Comparison of ENCODE assay signal across 11 cellular contexts in the genomic region with DNA sequence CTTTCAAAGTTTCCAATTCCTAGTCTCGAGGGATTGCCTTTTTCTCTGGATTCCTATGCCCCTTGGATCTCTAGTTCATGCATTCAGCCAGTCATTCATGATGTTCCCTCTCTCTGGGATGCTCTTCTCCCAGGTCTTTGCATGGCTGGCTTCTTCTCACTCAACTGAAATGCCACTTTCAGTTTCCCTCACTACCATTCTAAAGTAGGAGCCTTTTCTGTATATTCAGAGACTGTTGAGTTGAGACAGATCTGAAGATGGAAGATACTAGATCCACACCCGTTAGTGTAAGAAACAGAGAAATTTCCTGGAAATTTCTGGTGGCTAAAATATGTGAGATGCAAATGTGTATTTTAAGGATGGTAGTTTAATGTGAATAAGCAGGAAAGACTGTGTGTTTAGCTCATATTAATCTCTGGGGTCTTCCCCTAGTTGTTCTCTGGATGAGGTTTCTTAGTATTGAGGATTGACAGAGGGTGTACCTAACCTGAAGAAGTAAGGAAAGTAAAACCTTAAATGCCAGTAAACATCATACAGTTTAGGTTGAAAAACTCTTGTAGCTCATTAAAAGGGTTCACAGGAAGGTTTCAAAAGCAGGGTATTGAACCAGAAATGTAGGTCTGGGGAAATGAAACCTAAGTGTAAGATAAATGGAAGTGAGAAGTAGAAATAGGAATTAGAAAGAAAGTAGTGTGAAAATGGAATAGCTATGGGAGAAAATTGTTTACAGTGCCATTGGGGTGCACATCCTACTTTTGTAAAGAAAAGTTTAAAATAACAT.
DNase-seq lines count a peak whose midpoint lies in the region; ATAC-seq, FAIRE-seq and TF ChIP-seq lines count a peak whose summit lies in the region.
"Had no signal": no experiment of that assay in that cellular context is flagged by ENCODE, and none has a peak within 500 bp of the region (broad histone marks: within the 10 kb centered on the region; RNA-seq: fewer than 3 reads in every experiment).

No MANE protein-coding gene starts in this region.

- peak overlapping the region; percentile 18 for H3K27ac Mint-ChIP-seq in mesothelial cell of epicardium

- no peaks in the 10 kb centered on the region for H3K36me3 Mint-ChIP-seq in mesothelial cell of epicardium

- FAIRE-seq in H54 (lab: Jason Lieb, UNC): no peak

- H3K27me3 ChIP-seq in H7 (ENCODE audit: control insufficient read depth, insufficient read depth, low read length): no peaks in the 10 kb centered on the region
- H3K27me3 ChIP-seq: esophagus muscularis mucosa had no signal

- peaks cover 3% of the 10 kb centered on the region for H3K9me3 Mint-ChIP-seq in mesothelial cell of epicardium

- peaks cover 28% of the 10 kb centered on the region for H3K4me1 Mint-ChIP-seq in mesothelial cell of epicardium

- no peak for TF ChIP-seq POLR2A in H54 (IDR thresholded peaks at IDR 0.05; ENCODE audit: low read depth, low read length)

- peak; percentile 58 for ATAC-seq in GM18873 (IDR thresholded peaks at IDR 0.05; ENCODE audit: low FRiP score, unreplicated experiment)
- ATAC-seq in HG02571 (IDR thresholded peaks at IDR 0.05; ENCODE audit: unreplicated experiment): peak; percentile 51
- peak; percentile 56 for ATAC-seq in HG03520 (IDR thresholded peaks at IDR 0.05; ENCODE audit: unreplicated experiment)
- ATAC-seq: left colon had no signal

- TF ChIP-seq CTCF in mesothelial cell of epicardium (IDR thresholded peaks at IDR 0.05; ENCODE audit: unreplicated experiment): no peak

- no peak overlapping the region for H3K4me3 ChIP-seq in H7 (ENCODE audit: insufficient read depth, low read depth, low read length)
- H3K4me3 ChIP-seq: esophagus muscularis mucosa had no signal

- H3K4me3 Mint-ChIP-seq in mesothelial cell of epicardium: no peak overlapping the region

- no peaks in the 10 kb centered on the region for H3K36me3 ChIP-seq in H7 (replicated peaks; ENCODE audit: control insufficient read depth, insufficient read depth, low read length)
- H3K36me3 ChIP-seq: esophagus muscularis mucosa had no signal

- no peaks in the 10 kb centered on the region for H3K27me3 Mint-ChIP-seq in mesothelial cell of epicardium (ENCODE audit: low read depth)

- DNase-seq in mesothelial cell of epicardium (ENCODE audit: low spot score in 2 of 2, unreplicated experiment in 2 of 2) (no peak), H54 (ENCODE audit: insufficient read length, low spot score) (no peak), H7 (no peak), NCI-H226 (no peak)
- DNase-seq in activated CD8-positive, alpha-beta memory T cell treated with anti-CD3 and anti-CD28 coated beads, Interleukin-2, amount 50 U/mL, for 4 hours: no peak
- DNase-seq: left colon; NK-92 treated with Interleukin-12 subunit alpha and Interleukin-12 subunit beta, amount 100 ng/mL, for 24 hours had no signal
